8 cellular contexts compared by ENCODE assay signal in genomic region chr3:48503406-48504050, GRCh38. TPM values are rescaled to one million over a fixed set of nuclear protein-coding genes. Genes with fewer than 3 reads are reported as not detected.
A peak's percentile ranks its signal among the peaks of the same experiment; 100 is the strongest.
DNase-seq lines count a peak whose midpoint lies in the region; ATAC-seq and TF ChIP-seq lines count a peak whose summit lies in the region.

No MANE protein-coding gene starts in this region.

- no peaks in the 10 kb centered on the region for H3K36me3 ChIP-seq in H7 (replicated peaks; ENCODE audit: control insufficient read depth, insufficient read depth, low read length)
- H3K36me3 ChIP-seq in WERI-Rb-1: no peaks in the 10 kb centered on the region

- ATAC-seq in omental fat pad (ENCODE audit: low FRiP score) (peak; percentile 65), GM21619 (IDR thresholded peaks at IDR 0.05; ENCODE audit: unreplicated experiment) (no peak), HG03565 (IDR thresholded peaks at IDR 0.05; ENCODE audit: unreplicated experiment) (no peak)

- TF ChIP-seq CTCF in WERI-Rb-1 (IDR thresholded peaks at IDR 0.05; ENCODE audit: low read depth, low read length) (no peak), fibroblast of pulmonary artery (IDR thresholded peaks at IDR 0.05; ENCODE audit: low read length, missing control alignments) (no peak), omental fat pad (IDR thresholded peaks at IDR 0.05) (no peak)

- H3K27ac ChIP-seq in WERI-Rb-1: no peak overlapping the region

- peaks cover 2% of the 10 kb centered on the region; the same call in 1 of the 2 replicates for H3K27me3 ChIP-seq in H7 (ENCODE audit: control insufficient read depth, insufficient read depth, low read length)
- no peaks in the 10 kb centered on the region for H3K27me3 ChIP-seq in WERI-Rb-1 (ENCODE audit: insufficient read depth, low read depth, severe bottlenecking)

- H3K4me3 ChIP-seq in H7 (ENCODE audit: insufficient read depth, low read depth, low read length) (peak overlapping the region; percentile 71), WERI-Rb-1 (ENCODE audit: low read depth, low read length) (peak overlapping the region; percentile 50), fibroblast of pulmonary artery (replicated peaks; ENCODE audit: low read depth, low read length) (peak overlapping the region; percentile 84)

- DNase-seq in H7 (peak; percentile 74), WERI-Rb-1 (no peak), fibroblast of pulmonary artery (ENCODE audit: low read depth) (peak; percentile 51), omental fat pad (ENCODE audit: low spot score) (peak; percentile 50), amniotic stem cell (lab: John Stamatoyannopoulos, UW) (no peak), MV-4-11 (lab: John Stamatoyannopoulos, UW) (no peak)

- no peaks in the 10 kb centered on the region for H3K9me3 ChIP-seq in WERI-Rb-1 (ENCODE audit: severe bottlenecking)

RNA-seq across cellular contexts. Expression of gene SHISA5, which starts 0.4 kb away (rescaled TPM):
- total RNA-seq in H7 (2014; rRNA removed; shearing (Covaris generic)): 195 and 200 TPM in 2 replicates
- total RNA-seq in omental fat pad: 100 to 1,000 TPM in 3 of 4 donors, 10 to 100 TPM in 1; 99.5 to 120 (median 118) TPM

RNA-seq across cellular contexts. Expression of gene PFKFB4, which starts 53.1 kb away (rescaled TPM):
- total RNA-seq in H7 (2014; rRNA removed; shearing (Covaris generic)): 11.4 and 22.0 TPM in 2 replicates
- 10 to 100 TPM in 1 of 4 donors, 1 to 10 TPM in 3; 1.9 to 16.2 (median 3.2) TPM for total RNA-seq in omental fat pad

RNA-seq across cellular contexts. Expression of gene ATRIP, which starts 57.0 kb away (rescaled TPM):
- 13.4 and 18.5 TPM in 2 replicates for total RNA-seq in H7 (2014; rRNA removed; shearing (Covaris generic))
- 1 to 10 TPM; 4.0 to 6.5 (median 5.5) TPM for total RNA-seq in omental fat pad

Comparison
In these comparisons a context has a peak if more than half of its experiments do, and no peak if none do; other contexts are left out.
1. DNase-seq: peak in H7 (single experiment), fibroblast of pulmonary artery (single experiment) and omental fat pad (single experiment); none in WERI-Rb-1 (single experiment), amniotic stem cell (single experiment) and MV-4-11 (single experiment).
2. Peak in every context shown above with its lines, with median percentiles within 50 percentile points of each other: H3K4me3 ChIP-seq.